ENCODE assay signal across 10 cellular contexts in the genomic region with DNA sequence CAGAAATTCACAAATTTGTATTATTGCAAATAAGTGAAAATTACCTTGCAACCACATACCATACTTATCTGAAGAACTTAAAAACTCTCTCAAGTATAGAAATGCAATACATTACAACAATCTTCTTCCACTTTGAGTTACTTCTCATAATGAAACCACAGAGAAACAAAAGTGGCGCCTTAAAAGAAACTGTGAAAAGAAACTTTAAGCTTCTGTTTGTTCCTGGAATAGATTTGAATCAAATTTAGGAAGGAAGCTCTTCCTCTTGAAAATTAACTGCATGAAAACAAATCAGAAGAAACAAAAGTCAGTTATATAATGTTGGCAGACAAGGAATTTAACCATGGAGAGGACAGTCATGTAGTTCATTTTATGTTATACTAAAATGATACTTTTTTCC. TPM values are rescaled to one million over a fixed set of nuclear protein-coding genes. Genes with fewer than 3 reads are reported as not detected.
DNase-seq lines count a peak whose midpoint lies in the region; ATAC-seq and TF ChIP-seq lines count a peak whose summit lies in the region.
"Had no signal": no experiment of that assay in that cellular context is flagged by ENCODE, and none has a peak within 500 bp of the region (broad histone marks: within the 10 kb centered on the region; RNA-seq: fewer than 3 reads in every experiment).

No MANE protein-coding gene starts in this region.

- CTCF ChIA-PET in activated CD4-positive, alpha-beta memory T cell treated with anti-CD3 and anti-CD28 coated beads for 36 hours (lab: Charles Lee), result interaction anchor here (1.1 to 3.0 kb wide), 4 partner anchors 12 to 18 kb away, joined by 4 to 11 read pairs (median 5); no protein-coding TSS in a partner anchor

- DNase-seq in left ventricle myocardium inferior (no peak), Right ventricle myocardium superior (no peak), upper lobe of left lung (no peak), NCI-H187 treated with DMSO at 0.1 percent for 48 hours (lab: John Stamatoyannopoulos, UW) (no peak), prostate gland (ENCODE audit: low spot score) (no peak), NCI-H187 (lab: John Stamatoyannopoulos, UW) (no peak)
- no peak for DNase-seq in activated CD4-positive, alpha-beta memory T cell treated with anti-CD3 and anti-CD28 coated beads for 36 hours
- DNase-seq: Caco-2 had no signal

- no peak for TF ChIP-seq EP300 in upper lobe of left lung (IDR thresholded peaks at IDR 0.05)

- peaks cover 2% of the 10 kb centered on the region for H3K36me3 Mint-ChIP-seq in activated CD4-positive, alpha-beta memory T cell treated with anti-CD3 and anti-CD28 coated beads for 36 hours
- H3K36me3 Mint-ChIP-seq: IgD-negative memory B cell had no signal

- H3K27me3 Mint-ChIP-seq in activated CD4-positive, alpha-beta memory T cell treated with anti-CD3 and anti-CD28 coated beads for 36 hours, result peaks cover 2% of the 10 kb centered on the region
- H3K27me3 Mint-ChIP-seq: IgD-negative memory B cell had no signal

- H3K4me3 ChIP-seq in left ventricle myocardium inferior (no peak overlapping the region), upper lobe of left lung (no peak overlapping the region), prostate gland (no peak overlapping the region)

- H3K4me3 Mint-ChIP-seq in activated CD4-positive, alpha-beta memory T cell treated with anti-CD3 and anti-CD28 coated beads for 36 hours, result peak overlapping the region; percentile 18

- no peak for TF ChIP-seq CTCF in left ventricle myocardium inferior (IDR thresholded peaks at IDR 0.05; ENCODE audit: borderline replicate concordance)
- TF ChIP-seq CTCF in upper lobe of left lung (IDR thresholded peaks at IDR 0.05), result no peak
- TF ChIP-seq CTCF in prostate gland (IDR thresholded peaks at IDR 0.05), result no peak

- no peaks in the 10 kb centered on the region for H3K27me3 ChIP-seq in left ventricle myocardium inferior (ENCODE audit: low read depth)
- H3K27me3 ChIP-seq in upper lobe of left lung, result no peaks in the 10 kb centered on the region
- no peaks in the 10 kb centered on the region for H3K27me3 ChIP-seq in prostate gland (replicated peaks; ENCODE audit: insufficient read depth)

- TF ChIP-seq POLR2A in upper lobe of left lung (IDR thresholded peaks at IDR 0.05) (no peak), prostate gland (IDR thresholded peaks at IDR 0.05) (no peak)

- H3K36me3 ChIP-seq in left ventricle myocardium inferior (no peaks in the 10 kb centered on the region), upper lobe of left lung (no peaks in the 10 kb centered on the region), prostate gland (no peaks in the 10 kb centered on the region)

- H3K9me3 ChIP-seq in left ventricle myocardium inferior (replicated peaks) (no peaks in the 10 kb centered on the region), upper lobe of left lung (no peaks in the 10 kb centered on the region), prostate gland (no peaks in the 10 kb centered on the region)
- H3K9me3 ChIP-seq: Caco-2 had no signal

- POLR2A ChIA-PET in activated CD4-positive, alpha-beta memory T cell treated with anti-CD3 and anti-CD28 coated beads for 36 hours (lab: Charles Lee), result interaction anchor here (1.0 to 2.5 kb wide), 7 partner anchors 11 to 67 kb away, joined by 3 to 18 read pairs (median 4); partner anchors contain the start of gene TNFSF10

- intact Hi-C loops in left ventricle myocardium inferior (cut with micrococcal nuclease), result no loop called here
- intact Hi-C loops in Right ventricle myocardium superior (cut with DNase I), result no loop called here
- intact Hi-C loops in activated CD4-positive, alpha-beta memory T cell treated with anti-CD3 and anti-CD28 coated beads for 36 hours (cut with micrococcal nuclease), result loop anchor here (1.0 to 10.0 kb wide), 7 partner anchors 18 to 446 kb away; no protein-coding TSS in a partner anchor
- intact Hi-C loops in prostate gland (cut with DNase I), result no loop called here

- peak overlapping the region; percentile 68 for H3K27ac Mint-ChIP-seq in activated CD4-positive, alpha-beta memory T cell treated with anti-CD3 and anti-CD28 coated beads for 36 hours

- no peaks in the 10 kb centered on the region for H3K9me3 Mint-ChIP-seq in activated CD4-positive, alpha-beta memory T cell treated with anti-CD3 and anti-CD28 coated beads for 36 hours
- H3K9me3 Mint-ChIP-seq: IgD-negative memory B cell had no signal

- H3K27ac ChIP-seq in left ventricle myocardium inferior (replicated peaks) (peak overlapping the region; percentile 71), upper lobe of left lung (peak overlapping the region; percentile 54 to 84 (median 63)), prostate gland (no peak overlapping the region)

- ATAC-seq in Right ventricle myocardium superior (ENCODE audit: poor library complexity) (no peak), HG03060 (IDR thresholded peaks at IDR 0.05; ENCODE audit: low read depth, unreplicated experiment) (peak; percentile 73), upper lobe of left lung (ENCODE audit: low FRiP score in 2 of 2) (no peak)

- H3K4me1 ChIP-seq in left ventricle myocardium inferior (peaks cover 33% of the 10 kb centered on the region), upper lobe of left lung (peaks cover 22 to 39% (median 26%) of the 10 kb centered on the region in 4 donors), prostate gland (replicated peaks) (no peaks in the 10 kb centered on the region)
- H3K4me1 ChIP-seq: Caco-2 had no signal

- peaks cover 77% of the 10 kb centered on the region for H3K4me1 Mint-ChIP-seq in activated CD4-positive, alpha-beta memory T cell treated with anti-CD3 and anti-CD28 coated beads for 36 hours (ENCODE audit: low read depth)

- 36 to 40% methylated on average over 1 of the region's 1 CpG for WGBS in upper lobe of left lung, 2 donors
- 63% methylated on average over 1 of the region's 1 CpG for WGBS in prostate gland

RNA-seq across cellular contexts. Expression of gene TNFSF10, which starts 57.5 kb away (rescaled TPM):
- total RNA-seq in left ventricle myocardium inferior, result 12.6 TPM
- total RNA-seq in Right ventricle myocardium superior, result 13.7 TPM
- total RNA-seq in activated CD4-positive, alpha-beta memory T cell treated with anti-CD3 and anti-CD28 coated beads for 36 hours, result 10 to 100 TPM; 30.1 to 31.8 TPM
- total RNA-seq in upper lobe of left lung, result 10 to 100 TPM; 41.0 to 95.2 (median 76.8) TPM
- 100 to 1,000 TPM in 1 of 2 donors, 10 to 100 TPM in 1; 70.6 to 126 TPM for total RNA-seq in prostate gland
- total RNA-seq: Caco-2 had no signal

Comparison
In these comparisons a context has a peak if more than half of its experiments do, and no peak if none do; other contexts are left out.
1. H3K27ac ChIP-seq: peak in left ventricle myocardium inferior (single experiment) and upper lobe of left lung (4 of 4); none in prostate gland (0 of 2).